1 cellular context compared by ENCODE assay signal in the genomic region with DNA sequence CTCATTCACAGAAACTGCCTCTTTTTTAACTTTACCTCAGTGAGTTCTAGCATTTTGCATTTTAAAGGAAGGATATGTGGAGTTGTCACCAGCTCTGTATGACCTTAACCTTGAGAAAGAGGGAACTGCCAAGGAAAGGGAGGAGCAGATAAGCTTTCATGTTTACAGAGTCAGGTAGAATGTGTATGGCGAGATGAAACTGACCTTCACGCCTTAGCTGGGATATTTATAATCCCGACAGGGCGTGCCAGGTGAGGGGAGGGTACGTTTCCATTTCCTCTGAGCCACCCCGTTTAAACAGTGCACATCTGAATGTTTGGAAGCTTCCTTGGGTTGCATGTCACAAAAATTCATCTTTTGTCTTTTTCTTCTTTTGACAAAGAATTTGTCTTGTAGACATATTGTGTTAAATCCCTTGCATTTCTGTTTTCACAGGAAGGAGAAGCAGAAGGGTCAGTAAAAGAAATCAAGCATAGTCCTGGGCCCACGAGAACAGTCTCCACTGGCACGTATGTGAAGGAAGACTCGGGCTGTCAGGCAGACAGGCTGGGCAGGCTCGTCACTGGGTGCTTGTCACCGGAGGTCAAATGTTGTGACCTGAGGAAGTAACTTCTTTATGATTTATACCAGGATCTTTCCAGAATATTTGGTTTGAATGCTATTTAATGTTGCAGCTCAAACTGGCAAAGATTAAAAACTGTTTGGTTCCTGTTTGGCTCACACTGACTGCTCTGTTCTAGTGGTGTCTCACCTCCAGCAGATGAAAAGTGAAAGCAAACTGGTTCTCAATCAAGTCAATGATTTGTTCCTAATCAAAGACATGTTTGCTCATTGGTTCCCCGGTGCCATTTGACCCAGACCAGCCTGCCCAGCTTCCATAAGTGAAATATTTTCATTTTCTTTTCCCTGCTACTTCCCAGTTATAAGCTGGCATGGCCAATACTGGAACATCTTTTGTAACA.
TF ChIP-seq lines count a peak whose summit lies in the region.

No MANE protein-coding gene starts in this region.

TF ChIP-seq in K562, 482 proteins besides CTCF, POLR2A, EP300 and RAD21 (continued from another document):
- TF ChIP-seq, protein P1, sequence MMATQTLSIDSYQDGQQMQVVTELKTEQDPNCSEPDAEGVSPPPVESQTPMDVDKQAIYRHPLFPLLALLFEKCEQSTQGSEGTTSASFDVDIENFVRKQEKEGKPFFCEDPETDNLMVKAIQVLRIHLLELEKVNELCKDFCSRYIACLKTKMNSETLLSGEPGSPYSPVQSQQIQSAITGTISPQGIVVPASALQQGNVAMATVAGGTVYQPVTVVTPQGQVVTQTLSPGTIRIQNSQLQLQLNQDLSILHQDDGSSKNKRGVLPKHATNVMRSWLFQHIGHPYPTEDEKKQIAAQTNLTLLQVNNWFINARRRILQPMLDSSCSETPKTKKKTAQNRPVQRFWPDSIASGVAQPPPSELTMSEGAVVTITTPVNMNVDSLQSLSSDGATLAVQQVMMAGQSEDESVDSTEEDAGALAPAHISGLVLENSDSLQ (IDR thresholded peaks at IDR 0.05): 0 out of 2 replicates have a peak, but pooled peaks have one; percentile 22
- no peak for TF ChIP-seq MAZ (CRISPR knock-in tag; conservative IDR thresholded peaks at IDR 0.05 in 1 of 2, IDR thresholded peaks at IDR 0.05 in 1 of 2)
- TF ChIP-seq ZNF696 (CRISPR knock-in tag; conservative IDR thresholded peaks at IDR 0.05): no peak
- no peak for TF ChIP-seq ZNF23 (CRISPR knock-in tag; IDR thresholded peaks at IDR 0.05)
- TF ChIP-seq TAL1 (IDR thresholded peaks at IDR 0.05): peak; percentile 49
- no peak for TF ChIP-seq ETV1 (tag; conservative IDR thresholded peaks at IDR 0.05; ENCODE audit: low read depth)
- TF ChIP-seq TFAM (CRISPR knock-in tag; conservative IDR thresholded peaks at IDR 0.05): no peak
- TF ChIP-seq, protein P2, sequence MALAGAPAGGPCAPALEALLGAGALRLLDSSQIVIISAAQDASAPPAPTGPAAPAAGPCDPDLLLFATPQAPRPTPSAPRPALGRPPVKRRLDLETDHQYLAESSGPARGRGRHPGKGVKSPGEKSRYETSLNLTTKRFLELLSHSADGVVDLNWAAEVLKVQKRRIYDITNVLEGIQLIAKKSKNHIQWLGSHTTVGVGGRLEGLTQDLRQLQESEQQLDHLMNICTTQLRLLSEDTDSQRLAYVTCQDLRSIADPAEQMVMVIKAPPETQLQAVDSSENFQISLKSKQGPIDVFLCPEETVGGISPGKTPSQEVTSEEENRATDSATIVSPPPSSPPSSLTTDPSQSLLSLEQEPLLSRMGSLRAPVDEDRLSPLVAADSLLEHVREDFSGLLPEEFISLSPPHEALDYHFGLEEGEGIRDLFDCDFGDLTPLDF (CRISPR knock-in tag; IDR thresholded peaks at IDR 0.05): no peak
- TF ChIP-seq, protein P3, sequence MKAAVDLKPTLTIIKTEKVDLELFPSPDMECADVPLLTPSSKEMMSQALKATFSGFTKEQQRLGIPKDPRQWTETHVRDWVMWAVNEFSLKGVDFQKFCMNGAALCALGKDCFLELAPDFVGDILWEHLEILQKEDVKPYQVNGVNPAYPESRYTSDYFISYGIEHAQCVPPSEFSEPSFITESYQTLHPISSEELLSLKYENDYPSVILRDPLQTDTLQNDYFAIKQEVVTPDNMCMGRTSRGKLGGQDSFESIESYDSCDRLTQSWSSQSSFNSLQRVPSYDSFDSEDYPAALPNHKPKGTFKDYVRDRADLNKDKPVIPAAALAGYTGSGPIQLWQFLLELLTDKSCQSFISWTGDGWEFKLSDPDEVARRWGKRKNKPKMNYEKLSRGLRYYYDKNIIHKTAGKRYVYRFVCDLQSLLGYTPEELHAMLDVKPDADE (conservative IDR thresholded peaks at IDR 0.05; ENCODE audit: control insufficient read depth, low read depth, low read length): no peak
- no peak for TF ChIP-seq PML (IDR thresholded peaks at IDR 0.05; ENCODE audit: low read length)
